Comparison of ENCODE assay signal across 7 cellular contexts in the genomic region with DNA sequence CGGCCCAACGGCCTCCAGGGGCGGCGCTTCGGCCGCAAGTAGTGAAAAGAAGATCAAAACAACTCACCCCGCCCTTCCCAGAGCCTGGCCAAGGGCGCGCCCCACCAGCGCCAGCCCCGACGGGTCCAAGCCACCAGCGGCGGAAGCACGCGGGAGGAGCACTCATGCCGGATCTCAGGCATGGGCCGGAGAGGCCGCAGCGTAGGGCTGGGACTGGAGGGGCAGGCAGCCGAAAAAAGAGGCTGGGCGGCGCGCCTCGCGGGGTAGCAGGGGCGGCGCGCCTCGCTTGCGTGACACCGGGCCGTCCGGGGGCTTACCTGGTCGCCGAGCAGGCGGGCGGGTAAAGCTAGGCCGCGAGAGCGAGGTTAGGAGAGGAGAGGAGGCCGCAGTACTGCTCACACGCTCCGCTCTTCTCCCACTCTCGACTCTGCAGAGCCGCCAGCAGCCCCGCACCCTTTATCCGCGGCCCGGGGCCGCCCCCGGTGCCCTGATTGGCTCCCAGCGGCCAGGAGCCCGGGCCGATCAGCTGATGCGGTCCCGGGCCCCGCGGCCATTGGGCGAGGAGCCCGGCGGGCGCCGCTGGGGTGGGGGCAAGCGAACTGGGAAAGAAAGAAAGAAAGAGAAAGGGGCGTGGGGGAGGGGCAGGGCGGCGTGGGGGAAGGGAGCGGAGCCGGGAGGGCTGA. TPM values are rescaled to one million over a fixed set of nuclear protein-coding genes. Genes with fewer than 3 reads are reported as not detected.
DNase-seq lines count a peak whose midpoint lies in the region; ATAC-seq, FAIRE-seq and TF ChIP-seq lines count a peak whose summit lies in the region.

A gene (minus strand): TSS at position 429 of the 683 bp plus-strand sequence. CDS start 3,053 bp downstream, outside the sequence.

- ATAC-seq in HG02970 (IDR thresholded peaks at IDR 0.05; ENCODE audit: low FRiP score, unreplicated experiment) (peak; percentile 68), body of pancreas (peak; percentile 92)

- peak in 1 of 7 experiments; percentile 7 for TF ChIP-seq CTCF in body of pancreas (IDR thresholded peaks at IDR 0.05)
- TF ChIP-seq CTCF in sigmoid colon (IDR thresholded peaks at IDR 0.05): peak in 2 of 4 experiments; percentile 32 to 40

- H3K27me3 ChIP-seq in body of pancreas: no peaks in the 10 kb centered on the region
- no peaks in the 10 kb centered on the region for H3K27me3 ChIP-seq in sigmoid colon

- FAIRE-seq in GM18507 (lab: Jason Lieb, UNC): peak; percentile 66

- WGBS in body of pancreas, 2 donors: 0% methylated on average over 19 to 65 of the region's 70 CpGs
- 1% methylated on average over 70 of the region's 70 CpGs for WGBS in sigmoid colon, 2 donors

- H3K36me3 ChIP-seq in body of pancreas (replicated peaks in 1 of 2; ENCODE audit: insufficient read depth in 1 of 2, low read depth in 2 of 2) (peaks cover 9 to 11% of the 10 kb centered on the region in 2 donors), sigmoid colon (peaks cover 22 to 35% (median 26%) of the 10 kb centered on the region in 4 donors)

- intact Hi-C loops in body of pancreas (cut with DNase I) (no loop called here), sigmoid colon (cut with DNase I) (loop anchor here (2.0 to 10.0 kb wide), 4 partner anchors 44 to 393 kb away; a partner anchor contains a TSS)

- TF ChIP-seq POLR2A in body of pancreas (IDR thresholded peaks at IDR 0.05) (peak; percentile 99), sigmoid colon (IDR thresholded peaks at IDR 0.05) (peak; percentile 95 to 97)

- peak within 1 kb of the TSS; percentile 85 to 89 for H3K4me3 ChIP-seq in body of pancreas
- H3K4me3 ChIP-seq in sigmoid colon: peak within 1 kb of the TSS; percentile 86 to 96 (median 92)

- H3K4me1 ChIP-seq in body of pancreas (peaks cover 37% of the 10 kb centered on the region), sigmoid colon (peaks cover 0 to 40% (median 31%) of the 10 kb centered on the region in 4 donors)

- no peak for TF ChIP-seq EP300 in sigmoid colon (IDR thresholded peaks at IDR 0.05)

- DNase-seq in GM18507 (ENCODE audit: extremely low spot score, insufficient read length, low read depth): no peak
- peak; percentile 93 for DNase-seq in NCI-H187 treated with DMSO at 0.1 percent for 48 hours (lab: John Stamatoyannopoulos, UW)
- DNase-seq in T1000 (lab: John Stamatoyannopoulos, UW): peak; percentile 84
- peak; percentile 94 to 96 (median 96) for DNase-seq in body of pancreas
- DNase-seq in iPS DF 4.7 (ENCODE audit: extremely low read depth, low spot score): peak; percentile 56
- DNase-seq in sigmoid colon: peak; percentile 98

- no peaks in the 10 kb centered on the region for H3K9me3 ChIP-seq in body of pancreas
- H3K9me3 ChIP-seq in sigmoid colon: no peaks in the 10 kb centered on the region

- H3K27ac ChIP-seq in body of pancreas (peak within 1 kb of the TSS; percentile 77 to 98 (median 96)), sigmoid colon (peak within 1 kb of the TSS; percentile 97 to 100 (median 99))

RNA-seq across cellular contexts. Expression of the gene that starts here (rescaled TPM):
- total RNA-seq in body of pancreas: 1,000 to 10,000 TPM in 1 of 2 donors, 100 to 1,000 TPM in 1; 621 to 1,699 TPM
- 1,000 to 10,000 TPM in 3 of 4 donors, 100 to 1,000 TPM in 1; 757 to 1,489 (median 1,456) TPM for total RNA-seq in sigmoid colon
- 100 to 1,000 TPM; 414 to 642 (median 638) TPM for polyA plus RNA-seq in sigmoid colon
